Comparison of ENCODE assay signal across 8 cellular contexts in the genomic region with DNA sequence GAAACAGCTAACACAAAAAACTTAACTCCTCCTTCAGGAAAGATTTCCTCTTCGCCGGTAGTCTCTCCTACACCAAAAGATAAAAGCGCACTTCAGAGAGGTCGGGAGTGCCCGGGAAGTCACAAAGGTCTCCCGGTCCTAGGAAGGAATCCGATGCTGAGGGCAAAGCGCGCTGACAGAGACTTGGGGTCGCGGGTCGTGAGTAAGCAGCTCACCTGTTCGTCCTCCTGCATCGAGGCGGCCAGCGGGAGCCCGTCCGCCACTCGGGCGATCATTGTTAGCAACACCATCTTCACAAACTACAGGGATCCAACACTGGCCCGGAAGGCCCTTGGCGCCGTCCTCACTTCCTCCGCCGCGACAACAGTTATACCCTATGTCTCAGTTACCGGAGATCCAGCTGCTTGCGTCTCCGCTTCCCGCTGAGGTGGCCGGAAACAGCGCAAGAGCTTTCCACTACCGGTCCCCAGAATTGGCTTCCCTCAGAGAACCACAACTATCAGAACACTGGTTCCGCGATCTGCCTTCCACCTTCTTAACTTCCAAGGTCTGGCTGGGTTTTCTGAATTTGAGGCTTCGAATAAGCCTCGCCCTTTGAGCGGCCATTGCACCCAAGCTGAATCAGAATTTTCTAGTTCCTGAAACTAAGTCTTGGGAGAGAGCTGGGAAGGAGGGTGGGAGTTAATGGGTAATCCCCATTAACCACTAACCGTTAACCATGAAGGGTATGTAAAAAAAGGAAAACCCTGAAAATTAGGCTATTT. TPM values are rescaled to one million over a fixed set of nuclear protein-coding genes. Genes with fewer than 3 reads are reported as not detected.
DNase-seq lines count a peak whose midpoint lies in the region; ATAC-seq and TF ChIP-seq lines count a peak whose summit lies in the region.

A gene (minus strand): TSS at position 429 of the 764 bp plus-strand sequence. CDS start 139 bp downstream, at position 290.

- TF ChIP-seq CTCF in GM10266 (IDR thresholded peaks at IDR 0.05; ENCODE audit: control insufficient read depth, insufficient read depth, low read depth, missing control alignments) (no peak), omental fat pad (IDR thresholded peaks at IDR 0.05) (no peak)

- DNase-seq in GM10266 (ENCODE audit: extremely low spot score) (peak; percentile 85), NCI-H1092 treated with DMSO at 0.1 percent for 48 hours (lab: John Stamatoyannopoulos, UW) (peak; percentile 94), glomerular visceral epithelial cell (ENCODE audit: extremely low spot score) (peak; percentile 95), omental fat pad (ENCODE audit: low spot score) (peak; percentile 57)

- H3K27me3 Mint-ChIP-seq in activated naive CD4-positive, alpha-beta T cell treated with anti-CD3 and anti-CD28 coated beads, Interleukin-2, amount 50 U/mL, for 24 hours = no peaks in the 10 kb centered on the region

- peaks cover 29% of the 10 kb centered on the region for H3K4me1 Mint-ChIP-seq in activated naive CD4-positive, alpha-beta T cell treated with anti-CD3 and anti-CD28 coated beads, Interleukin-2, amount 50 U/mL, for 24 hours

- no peaks in the 10 kb centered on the region for H3K9me3 Mint-ChIP-seq in activated naive CD4-positive, alpha-beta T cell treated with anti-CD3 and anti-CD28 coated beads, Interleukin-2, amount 50 U/mL, for 24 hours

- peak; percentile 98 for ATAC-seq in HG02623 (IDR thresholded peaks at IDR 0.05; ENCODE audit: unreplicated experiment)
- ATAC-seq in SK-N-SH treated with all-trans-retinoic acid at 6 μM for 48 hours = peak; percentile 88
- ATAC-seq in omental fat pad (ENCODE audit: low FRiP score) = peak; percentile 78

- peak within 1 kb of the TSS; percentile 98 for H3K27ac Mint-ChIP-seq in activated naive CD4-positive, alpha-beta T cell treated with anti-CD3 and anti-CD28 coated beads, Interleukin-2, amount 50 U/mL, for 24 hours

- peak within 1 kb of the TSS; percentile 100 for H3K4me3 Mint-ChIP-seq in activated naive CD4-positive, alpha-beta T cell treated with anti-CD3 and anti-CD28 coated beads, Interleukin-2, amount 50 U/mL, for 24 hours

- no peaks in the 10 kb centered on the region for H3K36me3 Mint-ChIP-seq in activated naive CD4-positive, alpha-beta T cell treated with anti-CD3 and anti-CD28 coated beads, Interleukin-2, amount 50 U/mL, for 24 hours

- H3K27ac ChIP-seq in temporal lobe (ENCODE audit: low read depth, low read length) = no peak within 1 kb of the TSS

TF ChIP-seq in SK-N-SH treated with all-trans-retinoic acid at 6 μM for 48 hours, 23 proteins besides CTCF, POLR2A, EP300 and RAD21 (continues in another document):
- no peak for TF ChIP-seq ESRRG (CRISPR knock-in tag; IDR thresholded peaks at IDR 0.05)
- 0 out of 2 replicates have a peak, but pooled peaks have one; percentile 76 for TF ChIP-seq SNAI2 (CRISPR knock-in tag; IDR thresholded peaks at IDR 0.05)
- TF ChIP-seq, protein P1, sequence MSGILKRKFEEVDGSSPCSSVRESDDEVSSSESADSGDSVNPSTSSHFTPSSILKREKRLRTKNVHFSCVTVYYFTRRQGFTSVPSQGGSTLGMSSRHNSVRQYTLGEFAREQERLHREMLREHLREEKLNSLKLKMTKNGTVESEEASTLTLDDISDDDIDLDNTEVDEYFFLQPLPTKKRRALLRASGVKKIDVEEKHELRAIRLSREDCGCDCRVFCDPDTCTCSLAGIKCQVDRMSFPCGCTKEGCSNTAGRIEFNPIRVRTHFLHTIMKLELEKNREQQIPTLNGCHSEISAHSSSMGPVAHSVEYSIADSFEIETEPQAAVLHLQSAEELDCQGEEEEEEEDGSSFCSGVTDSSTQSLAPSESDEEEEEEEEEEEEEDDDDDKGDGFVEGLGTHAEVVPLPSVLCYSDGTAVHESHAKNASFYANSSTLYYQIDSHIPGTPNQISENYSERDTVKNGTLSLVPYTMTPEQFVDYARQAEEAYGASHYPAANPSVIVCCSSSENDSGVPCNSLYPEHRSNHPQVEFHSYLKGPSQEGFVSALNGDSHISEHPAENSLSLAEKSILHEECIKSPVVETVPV (CRISPR knock-in tag; IDR thresholded peaks at IDR 0.05) = no peak
- TF ChIP-seq, protein P2, sequence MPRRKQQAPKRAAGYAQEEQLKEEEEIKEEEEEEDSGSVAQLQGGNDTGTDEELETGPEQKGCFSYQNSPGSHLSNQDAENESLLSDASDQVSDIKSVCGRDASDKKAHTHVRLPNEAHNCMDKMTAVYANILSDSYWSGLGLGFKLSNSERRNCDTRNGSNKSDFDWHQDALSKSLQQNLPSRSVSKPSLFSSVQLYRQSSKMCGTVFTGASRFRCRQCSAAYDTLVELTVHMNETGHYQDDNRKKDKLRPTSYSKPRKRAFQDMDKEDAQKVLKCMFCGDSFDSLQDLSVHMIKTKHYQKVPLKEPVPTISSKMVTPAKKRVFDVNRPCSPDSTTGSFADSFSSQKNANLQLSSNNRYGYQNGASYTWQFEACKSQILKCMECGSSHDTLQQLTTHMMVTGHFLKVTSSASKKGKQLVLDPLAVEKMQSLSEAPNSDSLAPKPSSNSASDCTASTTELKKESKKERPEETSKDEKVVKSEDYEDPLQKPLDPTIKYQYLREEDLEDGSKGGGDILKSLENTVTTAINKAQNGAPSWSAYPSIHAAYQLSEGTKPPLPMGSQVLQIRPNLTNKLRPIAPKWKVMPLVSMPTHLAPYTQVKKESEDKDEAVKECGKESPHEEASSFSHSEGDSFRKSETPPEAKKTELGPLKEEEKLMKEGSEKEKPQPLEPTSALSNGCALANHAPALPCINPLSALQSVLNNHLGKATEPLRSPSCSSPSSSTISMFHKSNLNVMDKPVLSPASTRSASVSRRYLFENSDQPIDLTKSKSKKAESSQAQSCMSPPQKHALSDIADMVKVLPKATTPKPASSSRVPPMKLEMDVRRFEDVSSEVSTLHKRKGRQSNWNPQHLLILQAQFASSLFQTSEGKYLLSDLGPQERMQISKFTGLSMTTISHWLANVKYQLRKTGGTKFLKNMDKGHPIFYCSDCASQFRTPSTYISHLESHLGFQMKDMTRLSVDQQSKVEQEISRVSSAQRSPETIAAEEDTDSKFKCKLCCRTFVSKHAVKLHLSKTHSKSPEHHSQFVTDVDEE (CRISPR knock-in tag; IDR thresholded peaks at IDR 0.05) = peak; percentile 17; the same call in 1 of the 2 replicates
- TF ChIP-seq ZFP30 (CRISPR knock-in tag; IDR thresholded peaks at IDR 0.05) = 0 out of 2 replicates have a peak, but pooled peaks have one; percentile 9
- TF ChIP-seq RARB (CRISPR knock-in tag; IDR thresholded peaks at IDR 0.05) = no peak
- peak; percentile 26; the same call in 1 of the 2 replicates for TF ChIP-seq ZNF8 (CRISPR knock-in tag; IDR thresholded peaks at IDR 0.05)
- TF ChIP-seq, protein P3, sequence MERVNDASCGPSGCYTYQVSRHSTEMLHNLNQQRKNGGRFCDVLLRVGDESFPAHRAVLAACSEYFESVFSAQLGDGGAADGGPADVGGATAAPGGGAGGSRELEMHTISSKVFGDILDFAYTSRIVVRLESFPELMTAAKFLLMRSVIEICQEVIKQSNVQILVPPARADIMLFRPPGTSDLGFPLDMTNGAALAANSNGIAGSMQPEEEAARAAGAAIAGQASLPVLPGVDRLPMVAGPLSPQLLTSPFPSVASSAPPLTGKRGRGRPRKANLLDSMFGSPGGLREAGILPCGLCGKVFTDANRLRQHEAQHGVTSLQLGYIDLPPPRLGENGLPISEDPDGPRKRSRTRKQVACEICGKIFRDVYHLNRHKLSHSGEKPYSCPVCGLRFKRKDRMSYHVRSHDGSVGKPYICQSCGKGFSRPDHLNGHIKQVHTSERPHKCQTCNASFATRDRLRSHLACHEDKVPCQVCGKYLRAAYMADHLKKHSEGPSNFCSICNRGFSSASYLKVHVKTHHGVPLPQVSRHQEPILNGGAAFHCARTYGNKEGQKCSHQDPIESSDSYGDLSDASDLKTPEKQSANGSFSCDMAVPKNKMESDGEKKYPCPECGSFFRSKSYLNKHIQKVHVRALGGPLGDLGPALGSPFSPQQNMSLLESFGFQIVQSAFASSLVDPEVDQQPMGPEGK (CRISPR knock-in tag; IDR thresholded peaks at IDR 0.05; ENCODE audit: borderline replicate concordance) = no peak
- no peak for TF ChIP-seq TCF4 (CRISPR knock-in tag; IDR thresholded peaks at IDR 0.05; ENCODE audit: borderline replicate concordance)
- no peak for TF ChIP-seq ZNF565 (CRISPR knock-in tag; conservative IDR thresholded peaks at IDR 0.05; ENCODE audit: low read depth)
- TF ChIP-seq ARNTL (CRISPR knock-in tag; IDR thresholded peaks at IDR 0.05; ENCODE audit: borderline replicate concordance, low read depth) = no peak
- TF ChIP-seq, protein P4, sequence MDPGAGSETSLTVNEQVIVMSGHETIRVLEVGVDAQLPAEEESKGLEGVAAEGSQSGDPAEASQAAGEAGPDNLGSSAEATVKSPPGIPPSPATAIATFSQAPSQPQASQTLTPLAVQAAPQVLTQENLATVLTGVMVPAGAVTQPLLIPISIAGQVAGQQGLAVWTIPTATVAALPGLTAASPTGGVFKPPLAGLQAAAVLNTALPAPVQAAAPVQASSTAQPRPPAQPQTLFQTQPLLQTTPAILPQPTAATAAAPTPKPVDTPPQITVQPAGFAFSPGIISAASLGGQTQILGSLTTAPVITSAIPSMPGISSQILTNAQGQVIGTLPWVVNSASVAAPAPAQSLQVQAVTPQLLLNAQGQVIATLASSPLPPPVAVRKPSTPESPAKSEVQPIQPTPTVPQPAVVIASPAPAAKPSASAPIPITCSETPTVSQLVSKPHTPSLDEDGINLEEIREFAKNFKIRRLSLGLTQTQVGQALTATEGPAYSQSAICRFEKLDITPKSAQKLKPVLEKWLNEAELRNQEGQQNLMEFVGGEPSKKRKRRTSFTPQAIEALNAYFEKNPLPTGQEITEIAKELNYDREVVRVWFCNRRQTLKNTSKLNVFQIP (CRISPR knock-in tag; IDR thresholded peaks at IDR 0.05; ENCODE audit: borderline replicate concordance, low read depth) = peak; percentile 72; the same call in 1 of the 2 replicates
- no peak for TF ChIP-seq GLIS3 (CRISPR knock-in tag; IDR thresholded peaks at IDR 0.05)
- no peak for TF ChIP-seq ZC3H10 (CRISPR knock-in tag; IDR thresholded peaks at IDR 0.05)
- no peak for TF ChIP-seq PPARA (CRISPR knock-in tag; IDR thresholded peaks at IDR 0.05; ENCODE audit: borderline replicate concordance)
- TF ChIP-seq, protein P5, sequence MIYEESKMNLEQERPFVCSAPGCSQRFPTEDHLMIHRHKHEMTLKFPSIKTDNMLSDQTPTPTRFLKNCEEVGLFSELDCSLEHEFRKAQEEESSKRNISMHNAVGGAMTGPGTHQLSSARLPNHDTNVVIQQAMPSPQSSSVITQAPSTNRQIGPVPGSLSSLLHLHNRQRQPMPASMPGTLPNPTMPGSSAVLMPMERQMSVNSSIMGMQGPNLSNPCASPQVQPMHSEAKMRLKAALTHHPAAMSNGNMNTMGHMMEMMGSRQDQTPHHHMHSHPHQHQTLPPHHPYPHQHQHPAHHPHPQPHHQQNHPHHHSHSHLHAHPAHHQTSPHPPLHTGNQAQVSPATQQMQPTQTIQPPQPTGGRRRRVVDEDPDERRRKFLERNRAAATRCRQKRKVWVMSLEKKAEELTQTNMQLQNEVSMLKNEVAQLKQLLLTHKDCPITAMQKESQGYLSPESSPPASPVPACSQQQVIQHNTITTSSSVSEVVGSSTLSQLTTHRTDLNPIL (CRISPR knock-in tag; IDR thresholded peaks at IDR 0.05; ENCODE audit: low read depth) = no peak
- TF ChIP-seq CSDC2 (CRISPR knock-in tag; IDR thresholded peaks at IDR 0.05) = no peak

RNA-seq across cellular contexts. Expression of the gene that starts here (rescaled TPM):
- total RNA-seq in omental fat pad (10 to 100 TPM; 29.8 to 37.7 (median 32.6) TPM), temporal lobe (17.0 TPM)
